In the genomic region with DNA sequence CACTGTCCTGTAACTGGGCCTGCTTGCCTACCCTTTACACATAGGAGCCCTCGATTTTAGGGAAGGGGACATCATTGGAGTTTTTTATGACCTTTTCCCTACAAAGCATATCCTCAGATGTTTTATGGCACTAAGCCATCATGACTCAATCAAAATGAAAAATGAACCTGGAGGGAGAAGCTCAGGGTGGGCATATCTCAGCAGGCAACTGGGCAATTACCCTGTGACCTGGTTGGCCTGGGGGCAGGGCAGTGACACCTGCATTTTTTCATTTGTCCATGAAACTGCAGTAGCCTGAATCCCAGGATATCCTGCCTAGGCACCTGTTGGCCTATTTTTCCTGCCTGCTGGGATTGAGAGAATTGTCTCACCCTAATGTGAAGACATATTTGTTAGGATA, we compare ENCODE assay signal across 19 cellular contexts. TPM values are rescaled to one million over a fixed set of nuclear protein-coding genes. Genes with fewer than 3 reads are reported as not detected.
DNase-seq lines count a peak whose midpoint lies in the region; ATAC-seq and TF ChIP-seq lines count a peak whose summit lies in the region.
"Had no signal": no experiment of that assay in that cellular context is flagged by ENCODE, and none has a peak within 500 bp of the region (broad histone marks: within the 10 kb centered on the region; RNA-seq: fewer than 3 reads in every experiment).

No MANE protein-coding gene starts in this region.

- TF ChIP-seq EP300 in esophagus muscularis mucosa (IDR thresholded peaks at IDR 0.05) = no peak

- CTCF ChIA-PET in AG04450 (lab: Charles Lee) = interaction anchor here (1.5 kb wide), 1 partner anchor 60 kb away, joined by 4 read pairs; no protein-coding TSS in a partner anchor

- 100% methylated on average over 1 of the region's 1 CpG for WGBS in esophagus muscularis mucosa

- in situ Hi-C loops in gastrocnemius medialis (cut with MboI; ENCODE audit: low sequenced_read_pairs in 4 of 4) = no loop called here

- POLR2A ChIA-PET in AG04450 (lab: Yijun Ruan, JAX) = no interaction called here

- H3K36me3 ChIP-seq in adipocyte (ENCODE audit: control insufficient read depth, insufficient read depth, low read length, severe bottlenecking) (no peaks in the 10 kb centered on the region), esophagus muscularis mucosa (no peaks in the 10 kb centered on the region), gastrocnemius medialis (no peaks in the 10 kb centered on the region)
- no peaks in the 10 kb centered on the region for H3K36me3 ChIP-seq in effector memory CD4-positive, alpha-beta T cell (ENCODE audit: control insufficient read depth, insufficient read depth, low read length)
- H3K36me3 ChIP-seq: BLaER1 treated with 17β-estradiol and CSF1 and Interleukin-3, amounts not matched to agents 10 nM and 100 nM had no signal

- H3K27ac ChIP-seq in AG04450 (ENCODE audit: low read depth, low read length) = peak overlapping the region; percentile 40
- H3K27ac ChIP-seq in esophagus muscularis mucosa (replicated peaks in 1 of 4) = peak overlapping the region; percentile 86 to 88 (median 87)
- H3K27ac ChIP-seq in gastrocnemius medialis = peak overlapping the region in 3 of 4 donors; percentile 1 to 55 (median 14)
- H3K27ac ChIP-seq in effector memory CD4-positive, alpha-beta T cell (ENCODE audit: insufficient read depth, low read length, poor library complexity, severe bottlenecking) = no peak overlapping the region
- H3K27ac ChIP-seq: BLaER1 treated with 17β-estradiol and CSF1 and Interleukin-3, amounts not matched to agents 10 nM and 100 nM had no signal

- DNase-seq in AG04450 (ENCODE audit: low read depth, low spot score) = no peak
- no peak for DNase-seq in adipocyte (ENCODE audit: low read depth)
- DNase-seq in esophagus muscularis mucosa (ENCODE audit: extremely low spot score) = no peak
- DNase-seq in gastrocnemius medialis = no peak
- DNase-seq in NOMO-1 treated with DMSO at 0.1 percent for 48 hours (lab: John Stamatoyannopoulos, UW; ENCODE audit: unreplicated experiment) = no peak
- no peak for DNase-seq in effector memory CD4-positive, alpha-beta T cell
- no peak for DNase-seq in Ammon's horn (ENCODE audit: low spot score)
- DNase-seq: activated CD4-positive, alpha-beta T cell treated with anti-CD3 and anti-CD28 coated beads, Interleukin-2, amount 10 ng/mL, durations not matched to agents 24 days and 14 days; foreskin fibroblast; hippocampal formation; Kasumi-1; NCI-H1092 treated with DMSO at 0.1 percent for 48 hours; NCI-H2081; stimulated activated CD4-positive, alpha-beta T cell treated with anti-CD3 and anti-CD28 coated beads, Interleukin-2, amount 100 ng/mL, for 48 hours; stimulated activated naive CD8-positive, alpha-beta T cell treated with anti-CD3 and anti-CD28 coated beads, Interleukin-15, Interleukin-2, amounts not matched to agents 100 U/mL and 50 U/mL, for 24 hours; T-helper 2 cell had no signal

- TF ChIP-seq POLR2A in esophagus muscularis mucosa (IDR thresholded peaks at IDR 0.05; ENCODE audit: low read depth) = no peak
- no peak for TF ChIP-seq POLR2A in gastrocnemius medialis (IDR thresholded peaks at IDR 0.05)

- no peak for ATAC-seq in gastrocnemius medialis
- ATAC-seq in GM18867 (IDR thresholded peaks at IDR 0.05; ENCODE audit: unreplicated experiment) = no peak
- ATAC-seq: stimulated activated naive CD8-positive, alpha-beta T cell treated with anti-CD3 and anti-CD28 coated beads, Interleukin-15, Interleukin-2, amounts not matched to agents 100 U/mL and 50 U/mL, for 24 hours had no signal

- H3K9ac ChIP-seq in adipocyte (ENCODE audit: low read length) = peak overlapping the region; percentile 72
- H3K9ac ChIP-seq: BLaER1 treated with 17β-estradiol and CSF1 and Interleukin-3, amounts not matched to agents 10 nM and 100 nM had no signal

- no peak for TF ChIP-seq CTCF in AG04450 (IDR thresholded peaks at IDR 0.05; ENCODE audit: low read depth, low read length)
- TF ChIP-seq CTCF in esophagus muscularis mucosa (IDR thresholded peaks at IDR 0.05) = no peak
- TF ChIP-seq CTCF in gastrocnemius medialis (IDR thresholded peaks at IDR 0.05 in 4 of 5, conservative IDR thresholded peaks at IDR 0.05 in 1 of 5) = no peak

- H3K27me3 ChIP-seq in AG04450 (ENCODE audit: control insufficient read depth, insufficient read depth, low read length) = no peaks in the 10 kb centered on the region
- no peaks in the 10 kb centered on the region for H3K27me3 ChIP-seq in adipocyte (replicated peaks; ENCODE audit: control insufficient read depth, insufficient read depth, low read length)
- H3K27me3 ChIP-seq in esophagus muscularis mucosa = no peaks in the 10 kb centered on the region
- H3K27me3 ChIP-seq in gastrocnemius medialis = no peaks in the 10 kb centered on the region
- no peaks in the 10 kb centered on the region for H3K27me3 ChIP-seq in effector memory CD4-positive, alpha-beta T cell (replicated peaks; ENCODE audit: control insufficient read depth, insufficient read depth, low read length, poor library complexity, severe bottlenecking)
- H3K27me3 ChIP-seq: BLaER1 treated with 17β-estradiol and CSF1 and Interleukin-3, amounts not matched to agents 10 nM and 100 nM had no signal

- peaks cover 76% of the 10 kb centered on the region for H3K4me1 ChIP-seq in adipocyte (ENCODE audit: control insufficient read depth, insufficient read depth, low read length)
- H3K4me1 ChIP-seq in esophagus muscularis mucosa = peaks cover 0 to 87% (median 73%) of the 10 kb centered on the region in 4 donors
- H3K4me1 ChIP-seq in gastrocnemius medialis = peaks cover 13 to 16% of the 10 kb centered on the region in 2 donors
- H3K4me1 ChIP-seq in effector memory CD4-positive, alpha-beta T cell (ENCODE audit: control insufficient read depth, insufficient read depth, low read length, poor library complexity, severe bottlenecking) = no peaks in the 10 kb centered on the region

- H3K4me3 ChIP-seq in AG04450 (ENCODE audit: low read depth, low read length) (no peak overlapping the region), adipocyte (ENCODE audit: low read length) (peak overlapping the region; percentile 29), esophagus muscularis mucosa (no peak overlapping the region), gastrocnemius medialis (no peak overlapping the region)
- H3K4me3 ChIP-seq in effector memory CD4-positive, alpha-beta T cell (ENCODE audit: insufficient read depth, low read depth, low read length, poor library complexity, severe bottlenecking) = no peak overlapping the region
- H3K4me3 ChIP-seq: BLaER1 treated with 17β-estradiol and CSF1 and Interleukin-3, amounts not matched to agents 10 nM and 100 nM had no signal

- H3K9me3 ChIP-seq in AG04450 (ENCODE audit: control insufficient read depth, insufficient read depth, low read length) (no peaks in the 10 kb centered on the region), adipocyte (ENCODE audit: control insufficient read depth, low read length) (no peaks in the 10 kb centered on the region), esophagus muscularis mucosa (no peaks in the 10 kb centered on the region), gastrocnemius medialis (no peaks in the 10 kb centered on the region)
- no peaks in the 10 kb centered on the region for H3K9me3 ChIP-seq in effector memory CD4-positive, alpha-beta T cell (ENCODE audit: control insufficient read depth, low read length)
- H3K9me3 ChIP-seq: BLaER1 treated with 17β-estradiol and CSF1 and Interleukin-3, amounts not matched to agents 10 nM and 100 nM had no signal

- intact Hi-C loops in esophagus muscularis mucosa (cut with DNase I) = no loop called here
- intact Hi-C loops in gastrocnemius medialis (cut with DNase I; ENCODE audit: low total_unique reads) = no loop called here

RNA-seq across cellular contexts. Expression of a gene that starts 45.2 kb away (rescaled TPM):
- polyA plus RNA-seq in AG04450 (2011; rRNA removed) = 0.48 and 0.94 TPM in 2 replicates
- 19.8 and 30.4 TPM in 2 replicates for polyA minus RNA-seq in AG04450 (2011; rRNA and poly(A)+ RNA removed)
- total RNA-seq in esophagus muscularis mucosa (1 to 10 TPM in 2 of 4 donors, under 1 TPM in 1, not detected in 1; 0.99 to 3.3 (median 1.3) TPM), gastrocnemius medialis (under 1 TPM in 1 of 4 donors, not detected in 3; 0.66 TPM)
- total RNA-seq: activated CD4-positive, alpha-beta T cell treated with anti-CD3 and anti-CD28 coated beads, Interleukin-2, amount 10 ng/mL, durations not matched to agents 24 days and 14 days; bronchial epithelial cell had no signal
